ENCODE assay signal across 23 cellular contexts in the genomic region with DNA sequence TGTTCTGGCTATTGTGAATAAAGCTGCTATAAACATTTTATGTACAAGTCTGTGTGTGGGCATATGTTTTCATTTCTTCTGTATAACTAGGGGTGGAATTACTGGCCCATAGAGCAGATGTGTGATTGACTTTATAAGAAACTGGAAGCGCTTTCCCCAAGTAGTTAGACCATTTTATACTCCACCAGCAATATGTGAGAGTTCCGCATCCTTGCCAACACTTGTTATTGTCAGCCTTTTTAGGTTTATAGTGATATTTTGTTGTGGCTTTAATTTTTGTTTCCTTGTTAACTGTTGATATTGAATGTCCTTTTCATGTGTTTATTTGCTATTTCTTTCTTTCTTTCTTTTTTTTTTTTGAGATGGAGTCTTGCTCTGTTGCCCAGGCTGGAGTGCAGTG. TPM values are rescaled to one million over a fixed set of nuclear protein-coding genes. Genes with fewer than 3 reads are reported as not detected.
"Had no signal": no experiment of that assay in that cellular context is flagged by ENCODE, and none has a peak within 500 bp of the region (broad histone marks: within the 10 kb centered on the region; RNA-seq: fewer than 3 reads in every experiment).

No MANE protein-coding gene starts in this region.

- H3K9me3 ChIP-seq: MG63, SJSA1 had no signal

- H3K27ac ChIP-seq: SJSA1, SK-N-MC had no signal

- H3K4me1 ChIP-seq: SJSA1 had no signal

- DNase-seq: IMR-90, Karpas-422, KG1, MG63, NCI-H1092, NCI-H1105 treated with DMSO at 0.1 percent for 48 hours, NCI-H1417 treated with DMSO at 0.1 percent for 48 hours, NCI-H146, NCI-H1694 treated with DMSO at 0.1 percent for 48 hours, NCI-H1930, NCI-H2081, NCI-H2107, NCI-H2227 treated with DMSO at 0.1 percent for 48 hours, NCI-H524, NCI-H526 treated with DMSO at 0.1 percent for 48 hours, NCI-H748 treated with DMSO at 0.1 percent for 48 hours, Right ventricle myocardium superior, RPMI8226, SIG-M5 had no signal

- ATAC-seq: HepG2 had no signal

- H3K4me3 ChIP-seq: MG63, SJSA1, SK-N-MC had no signal

- H3K36me3 ChIP-seq: MG63, SJSA1 had no signal

RNA-seq across cellular contexts. Expression of a gene that starts 9.4 kb away (rescaled TPM):
- total RNA-seq: HT1080, SJSA1 had no signal
